Comparison of ENCODE assay signal across 17 cellular contexts in genomic region chr5:79471556-79471955, GRCh38. TPM values are rescaled to one million over a fixed set of nuclear protein-coding genes. Genes with fewer than 3 reads are reported as not detected.
DNase-seq lines count a peak whose midpoint lies in the region; ATAC-seq and TF ChIP-seq lines count a peak whose summit lies in the region.
"Had no signal": no experiment of that assay in that cellular context is flagged by ENCODE, and none has a peak within 500 bp of the region (broad histone marks: within the 10 kb centered on the region; RNA-seq: fewer than 3 reads in every experiment).

No MANE protein-coding gene starts in this region.

- CTCF ChIA-PET in MCF 10A (lab: Yijun Ruan, JAX), result interaction anchor here (0.7 kb wide), 1 partner anchor 121 kb away, joined by 3 read pairs; no protein-coding TSS in a partner anchor
- CTCF ChIA-PET in mammary epithelial cell (lab: Charles Lee; ENCODE audit: low non-redundant PET), result no interaction called here

- H3K36me3 Mint-ChIP-seq in MCF 10A (ENCODE audit: insufficient read depth, unreplicated experiment), result no peaks in the 10 kb centered on the region
- H3K36me3 Mint-ChIP-seq: CD14-positive monocyte had no signal

- no peaks in the 10 kb centered on the region for H3K27me3 Mint-ChIP-seq in MCF 10A (ENCODE audit: insufficient read depth, unreplicated experiment)

- peaks cover 27% of the 10 kb centered on the region for H3K79me2 ChIP-seq in mammary epithelial cell (ENCODE audit: insufficient read depth, low read length)

- 58% methylated on average over 1 of the region's 1 CpG for WGBS in mammary epithelial cell (ENCODE audit: low coverage, missing lambda C conversion rate)

- in situ Hi-C loops in mammary epithelial cell (cut with MboI; ENCODE audit: low sequenced_read_pairs in 2 of 2), result loop anchor here in 1 of 2 donors (10.0 to 25.0 kb wide), 2 partner anchors 209 to 447 kb away; no protein-coding TSS in a partner anchor
- in situ Hi-C loops in G401 (cut with HindIII; ENCODE audit: low sequenced_read_pairs), result no loop called here

- TF ChIP-seq CTCF in MCF 10A (IDR thresholded peaks at IDR 0.05; ENCODE audit: unreplicated experiment) (no peak), mammary epithelial cell (conservative IDR thresholded peaks at IDR 0.05 in 1 of 2, IDR thresholded peaks at IDR 0.05 in 1 of 2; ENCODE audit: extremely low read depth in 1 of 2, insufficient read depth in 1 of 2, low read depth in 1 of 2, low read length in 2 of 2) (no peak)

- no peaks in the 10 kb centered on the region for H4K20me1 ChIP-seq in mammary epithelial cell (ENCODE audit: insufficient read depth, low read length)

- H3K9me3 ChIP-seq in mammary epithelial cell (replicated peaks; ENCODE audit: insufficient read depth, low read length), result no peaks in the 10 kb centered on the region
- H3K9me3 ChIP-seq: A549 had no signal

- H3K9ac ChIP-seq in mammary epithelial cell (ENCODE audit: insufficient read depth, low read length), result no peak overlapping the region
- H3K9ac ChIP-seq: GM23248 had no signal

- no peak overlapping the region for H2AFZ ChIP-seq in mammary epithelial cell (ENCODE audit: low read depth, low read length)
- H2AFZ ChIP-seq: GM23248 had no signal

- H3K4me3 ChIP-seq in mammary epithelial cell (replicated peaks in 1 of 3; ENCODE audit: insufficient read depth in 1 of 3, low read depth in 2 of 3, low read length in 3 of 3), result no peak overlapping the region
- H3K4me3 ChIP-seq: A549, GM23248 had no signal

- dilution Hi-C loops in mammary epithelial cell (cut with HindIII; ENCODE audit: low sequenced_read_pairs), result no loop called here

- intact Hi-C loops in MCF 10A (cut with micrococcal nuclease) (no loop called here), mammary epithelial cell (cut with micrococcal nuclease) (no loop called here)

- no peaks in the 10 kb centered on the region for H3K9me3 Mint-ChIP-seq in MCF 10A (ENCODE audit: unreplicated experiment)
- H3K9me3 Mint-ChIP-seq: CD14-positive monocyte had no signal

- no peak for ATAC-seq in HG03457 (IDR thresholded peaks at IDR 0.05; ENCODE audit: unreplicated experiment)
- ATAC-seq: A549, HepG2 had no signal

- H3K27me3 ChIP-seq in mammary epithelial cell (ENCODE audit: insufficient read depth, low read length), result no peaks in the 10 kb centered on the region

- POLR2A ChIA-PET in MCF 10A (lab: Yijun Ruan, JAX), result interaction anchor here (2.4 kb wide), 1 partner anchor 42 kb away, joined by 11 read pairs; the partner anchor contains the start of gene HOMER1

- H3K4me1 Mint-ChIP-seq in MCF 10A (ENCODE audit: insufficient read depth, unreplicated experiment), result peaks cover 7% of the 10 kb centered on the region
- H3K4me1 Mint-ChIP-seq: CD14-positive monocyte had no signal

- no peak overlapping the region for H3K4me2 ChIP-seq in mammary epithelial cell (ENCODE audit: insufficient read depth, low read depth, low read length)
- H3K4me2 ChIP-seq: A549 had no signal

- no peaks in the 10 kb centered on the region for H3K4me1 ChIP-seq in mammary epithelial cell (ENCODE audit: insufficient read depth, low read length)
- H3K4me1 ChIP-seq: A549 had no signal

- H3K27ac ChIP-seq in mammary epithelial cell (ENCODE audit: insufficient read depth, low read depth, low read length), result no peak overlapping the region
- H3K27ac ChIP-seq: A549, GM23248 had no signal

- BruUV-seq in MCF 10A (replicated peaks; lab: Mats Ljungman, UMichigan) (no TSS peak), mammary epithelial cell (replicated peaks; lab: Mats Ljungman, UMichigan) (no TSS peak)

- DNase-seq in MCF 10A (ENCODE audit: unreplicated experiment), result no peak
- no peak for DNase-seq in mammary epithelial cell
- DNase-seq in NCI-H187 treated with DMSO at 0.1 percent for 48 hours (lab: John Stamatoyannopoulos, UW), result peak; percentile 4
- DNase-seq in left kidney (ENCODE audit: low read depth, low spot score), result peak; percentile 9
- DNase-seq in SHP77 (lab: John Stamatoyannopoulos, UW), result no peak
- no peak for DNase-seq in G401 (ENCODE audit: low spot score)
- DNase-seq: COR-L47; GM23248; MM.1S; NCI-H1105; NCI-H1930; NCI-H524 treated with DMSO at 0.1 percent for 48 hours; NK-92 treated with Interleukin-12 subunit alpha and Interleukin-12 subunit beta, amount 100 ng/mL, for 24 hours had no signal

- peak overlapping the region; percentile 12 for H3K27ac Mint-ChIP-seq in MCF 10A (ENCODE audit: low read depth, unreplicated experiment)
- H3K27ac Mint-ChIP-seq: CD14-positive monocyte had no signal

- no peak overlapping the region for H3K4me3 Mint-ChIP-seq in MCF 10A (ENCODE audit: unreplicated experiment)
- H3K4me3 Mint-ChIP-seq: CD14-positive monocyte had no signal

- no peaks in the 10 kb centered on the region for H3K36me3 ChIP-seq in mammary epithelial cell (ENCODE audit: insufficient read depth, low read length)

RNA-seq across cellular contexts. Expression of gene HOMER1, which starts 42.4 kb away (rescaled TPM):
- 17.2 and 17.3 TPM in 2 replicates for total RNA-seq in MCF 10A (2022)
- total RNA-seq in mammary epithelial cell, result 10 to 100 TPM; 19.1 to 24.7 TPM
- 5.2 TPM for polyA plus RNA-seq in mammary epithelial cell
- 3.8 TPM for polyA minus RNA-seq in mammary epithelial cell
- total RNA-seq in G401 (2014; rRNA removed; shearing (Covaris generic)), result 27.7 and 28.0 TPM in 2 replicates

Comparison
In these comparisons a context has a peak if more than half of its experiments do, and no peak if none do; other contexts are left out.
1. DNase-seq: peak in NCI-H187 treated with DMSO at 0.1 percent for 48 hours (single experiment) and left kidney (single experiment); none in MCF 10A (single experiment), mammary epithelial cell (single experiment), SHP77 (0 of 2) and G401 (single experiment).